ENCODE assay signal across 9 cellular contexts in the genomic region with DNA sequence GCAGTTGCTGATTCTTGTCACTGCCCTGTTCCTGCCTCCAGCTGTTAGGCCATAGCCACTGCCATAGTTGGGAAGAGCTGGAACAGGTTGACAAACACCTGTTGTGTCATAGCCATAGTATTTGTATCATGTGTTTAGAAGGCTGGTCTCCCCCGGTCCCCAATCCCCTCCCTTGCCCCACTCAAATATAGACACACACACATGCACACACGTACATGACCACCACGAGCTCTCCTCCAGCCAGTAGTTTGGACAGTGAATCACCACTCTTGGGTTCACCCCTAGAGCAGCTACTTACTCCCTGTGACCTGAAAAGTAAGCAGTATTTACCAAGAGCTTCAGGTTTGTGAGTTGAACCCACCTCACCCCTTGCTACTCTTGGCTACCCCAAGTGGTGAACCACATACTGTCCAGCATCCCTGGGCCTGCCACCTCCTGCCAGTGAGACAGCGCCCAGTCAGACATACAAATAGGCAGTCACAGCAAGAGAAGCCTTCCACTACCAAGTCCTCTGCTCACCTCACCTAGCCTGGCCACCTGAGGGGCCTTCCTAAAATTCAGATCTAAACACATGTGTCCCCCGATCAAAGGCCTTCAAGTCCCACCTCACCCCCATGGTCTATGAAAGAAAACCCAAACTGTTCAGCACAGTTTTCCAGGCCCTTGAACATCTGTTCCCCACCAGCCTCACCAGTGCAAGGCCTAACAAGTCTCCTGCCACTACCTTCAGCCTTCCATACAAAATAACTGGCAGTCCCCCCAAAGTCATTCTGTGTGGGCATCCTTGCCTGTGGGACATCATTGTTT. TPM values are rescaled to one million over a fixed set of nuclear protein-coding genes. Genes with fewer than 3 reads are reported as not detected.
DNase-seq lines count a peak whose midpoint lies in the region; ATAC-seq and TF ChIP-seq lines count a peak whose summit lies in the region.
"Had no signal": no experiment of that assay in that cellular context is flagged by ENCODE, and none has a peak within 500 bp of the region (broad histone marks: within the 10 kb centered on the region; RNA-seq: fewer than 3 reads in every experiment).

No MANE protein-coding gene starts in this region.

- H4K8ac ChIP-seq in H9 (replicated peaks; ENCODE audit: insufficient read length, low read depth, low read length): no peak overlapping the region

- H3K79me2 ChIP-seq in H9 (ENCODE audit: insufficient read depth, low read length): no peaks in the 10 kb centered on the region

- WGBS in H9 (ENCODE audit: extremely low coverage, insufficient read length, low lambda C conversion rate): no CpG with 5 or more reads among the region's 5 CpGs
- WGBS in right cardiac atrium: 91% methylated on average over 5 of the region's 5 CpGs

- H3K27me3 Mint-ChIP-seq in H9 (ENCODE audit: low read depth): no peaks in the 10 kb centered on the region
- no peaks in the 10 kb centered on the region for H3K27me3 Mint-ChIP-seq in activated CD8-positive, alpha-beta T cell treated with anti-CD3 and anti-CD28 coated beads, Interleukin-2, amount 10 ng/mL, durations not matched to agents 7 days and 5 days (ENCODE audit: low read depth)
- H3K27me3 Mint-ChIP-seq in stimulated activated naive B cell treated with anti-CD40 and anti-IgM and Interleukin-4, amounts not matched to agents 10 μg/mL and 1 μg/mL and 100 μg/mL, for 72 hours: no peaks in the 10 kb centered on the region

- H2AFZ ChIP-seq in H9 (ENCODE audit: low read length): no peak overlapping the region

- H3K27me3 ChIP-seq in H9 (ENCODE audit: insufficient read depth, low read length) (no peaks in the 10 kb centered on the region), right cardiac atrium (ENCODE audit: control insufficient read depth, insufficient read depth) (no peaks in the 10 kb centered on the region)

- no peak overlapping the region for H3K4me2 ChIP-seq in H9 (ENCODE audit: insufficient read depth, insufficient read length, low read length)

- no peak overlapping the region for H2BK5ac ChIP-seq in H9 (ENCODE audit: insufficient read length, low read length)

- no peak overlapping the region for H2BK120ac ChIP-seq in H9 (ENCODE audit: low read depth, low read length, poor library complexity, severe bottlenecking)

- H3K4me1 ChIP-seq in H9 (ENCODE audit: insufficient read depth, low read length): no peaks in the 10 kb centered on the region
- H3K4me1 ChIP-seq in right cardiac atrium (ENCODE audit: control insufficient read depth, insufficient read depth, low read length): peaks cover 10% of the 10 kb centered on the region

- H3K9me3 ChIP-seq in H9 (ENCODE audit: control insufficient read depth, low read depth, low read length) (no peaks in the 10 kb centered on the region), right cardiac atrium (ENCODE audit: control insufficient read depth, low read length) (no peaks in the 10 kb centered on the region)

- DNase-seq in H9: no peak
- no peak for DNase-seq in activated CD8-positive, alpha-beta T cell treated with anti-CD3 and anti-CD28 coated beads, Interleukin-2, amount 10 ng/mL, durations not matched to agents 7 days and 5 days
- DNase-seq in right cardiac atrium: peak in 2 of 3 donors; percentile 23 to 47
- no peak for DNase-seq in stimulated activated naive B cell treated with anti-CD40 and anti-IgM and Interleukin-4, amounts not matched to agents 10 μg/mL and 1 μg/mL and 100 μg/mL, for 72 hours
- DNase-seq in A172 (ENCODE audit: low spot score): no peak
- DNase-seq in stimulated activated CD4-positive, alpha-beta T cell treated with anti-CD3 and anti-CD28 coated beads, Interleukin-12 subunit alpha, Interleukin-12 subunit beta, amount 100 ng/mL, for 4 hours: no peak
- no peak for DNase-seq in EL
- DNase-seq: NCI-H1436 treated with DMSO at 0.1 percent for 48 hours had no signal

- H3K4ac ChIP-seq in H9 (ENCODE audit: low read depth, low read length): no peak overlapping the region

- no peak overlapping the region for H2AK5ac ChIP-seq in H9 (ENCODE audit: insufficient read length, low read length)

- no peak for TF ChIP-seq CTCF in H9 (conservative IDR thresholded peaks at IDR 0.05)

- H3K18ac ChIP-seq in H9 (ENCODE audit: insufficient read length, low read depth, low read length): no peak overlapping the region

- no peak overlapping the region for H3K4me3 ChIP-seq in right cardiac atrium (ENCODE audit: low read length)

- H3K27ac ChIP-seq in H9 (ENCODE audit: insufficient read length, low read depth, low read length): no peak overlapping the region
- peak overlapping the region; percentile 89 for H3K27ac ChIP-seq in right cardiac atrium (ENCODE audit: low read length)

- no peak overlapping the region for H3K23ac ChIP-seq in H9 (ENCODE audit: insufficient read length, low read depth, low read length)

- H3K27ac Mint-ChIP-seq in H9: peak overlapping the region; percentile 16 to 67 (median 57); a peak in 5 of 7 replicates
- H3K27ac Mint-ChIP-seq in activated CD8-positive, alpha-beta T cell treated with anti-CD3 and anti-CD28 coated beads, Interleukin-2, amount 10 ng/mL, durations not matched to agents 7 days and 5 days: peak overlapping the region; percentile 84
- H3K27ac Mint-ChIP-seq in stimulated activated naive B cell treated with anti-CD40 and anti-IgM and Interleukin-4, amounts not matched to agents 10 μg/mL and 1 μg/mL and 100 μg/mL, for 72 hours: peak overlapping the region; percentile 95

- H3K14ac ChIP-seq in H9 (ENCODE audit: insufficient read depth, low read length): no peak overlapping the region

- CTCF ChIA-PET in activated CD8-positive, alpha-beta T cell treated with anti-CD3 and anti-CD28 coated beads, Interleukin-2, amount 10 ng/mL, durations not matched to agents 7 days and 5 days (lab: Charles Lee): interaction anchor here (0.8 to 3.0 kb wide), 17 partner anchors 9 to 199 kb away, joined by 3 to 34 read pairs (median 4); a partner anchor contains a TSS

- intact Hi-C loops in right cardiac atrium (cut with DNase I): no loop called here

- H3K36me3 Mint-ChIP-seq in H9 (ENCODE audit: insufficient read depth in 1 of 3, low read depth in 3 of 3): peaks cover 0 to 2% (median 2%) of the 10 kb centered on the region in 3 experiments; a peak in 3 of 7 replicates
- H3K36me3 Mint-ChIP-seq in activated CD8-positive, alpha-beta T cell treated with anti-CD3 and anti-CD28 coated beads, Interleukin-2, amount 10 ng/mL, durations not matched to agents 7 days and 5 days (ENCODE audit: low read depth): peaks cover 27% of the 10 kb centered on the region
- peaks cover 39 to 43% of the 10 kb centered on the region in 2 donors for H3K36me3 Mint-ChIP-seq in stimulated activated naive B cell treated with anti-CD40 and anti-IgM and Interleukin-4, amounts not matched to agents 10 μg/mL and 1 μg/mL and 100 μg/mL, for 72 hours

- H4K91ac ChIP-seq in H9 (ENCODE audit: insufficient read length, low read depth, low read length): no peak overlapping the region

- no peak overlapping the region for H2BK12ac ChIP-seq in H9 (ENCODE audit: insufficient read length, low read depth, low read length)

- no peak overlapping the region for H3T11ph ChIP-seq in H9 (ENCODE audit: low read length)

- H3K56ac ChIP-seq in H9 (ENCODE audit: insufficient read length, low read depth, low read length): no peak overlapping the region

- H3K4me1 Mint-ChIP-seq in H9: peaks cover 12 to 16% of the 10 kb centered on the region in 2 experiments
- H3K4me1 Mint-ChIP-seq in activated CD8-positive, alpha-beta T cell treated with anti-CD3 and anti-CD28 coated beads, Interleukin-2, amount 10 ng/mL, durations not matched to agents 7 days and 5 days (ENCODE audit: low read depth): peaks cover 61% of the 10 kb centered on the region
- H3K4me1 Mint-ChIP-seq in stimulated activated naive B cell treated with anti-CD40 and anti-IgM and Interleukin-4, amounts not matched to agents 10 μg/mL and 1 μg/mL and 100 μg/mL, for 72 hours: peaks cover 43 to 78% of the 10 kb centered on the region in 2 donors

- H3K79me1 ChIP-seq in H9 (ENCODE audit: insufficient read depth, low read depth, low read length, poor library complexity, severe bottlenecking): no peaks in the 10 kb centered on the region

- ATAC-seq in activated CD8-positive, alpha-beta T cell treated with anti-CD3 and anti-CD28 coated beads, Interleukin-2, amount 10 ng/mL, durations not matched to agents 7 days and 5 days: peak; percentile 23
- no peak for ATAC-seq in right cardiac atrium
- peak; percentile 52 to 65 for ATAC-seq in stimulated activated naive B cell treated with anti-CD40 and anti-IgM and Interleukin-4, amounts not matched to agents 10 μg/mL and 1 μg/mL and 100 μg/mL, for 72 hours (replicated peaks)
- ATAC-seq in HG03175 (IDR thresholded peaks at IDR 0.05; ENCODE audit: unreplicated experiment): no peak

- POLR2A ChIA-PET in activated CD8-positive, alpha-beta T cell treated with anti-CD3 and anti-CD28 coated beads, Interleukin-2, amount 10 ng/mL, durations not matched to agents 7 days and 5 days (lab: Charles Lee): interaction anchor here (0.7 to 3.4 kb wide), 18 partner anchors 7 to 199 kb away, joined by 3 to 42 read pairs (median 6); a partner anchor contains a TSS

- no peaks in the 10 kb centered on the region; a peak in 1 of 5 replicates for H3K9me3 Mint-ChIP-seq in H9
- H3K9me3 Mint-ChIP-seq in activated CD8-positive, alpha-beta T cell treated with anti-CD3 and anti-CD28 coated beads, Interleukin-2, amount 10 ng/mL, durations not matched to agents 7 days and 5 days (ENCODE audit: insufficient read depth): peaks cover 4% of the 10 kb centered on the region
- peaks cover 3 to 10% of the 10 kb centered on the region in 2 donors for H3K9me3 Mint-ChIP-seq in stimulated activated naive B cell treated with anti-CD40 and anti-IgM and Interleukin-4, amounts not matched to agents 10 μg/mL and 1 μg/mL and 100 μg/mL, for 72 hours

- no peak overlapping the region; a peak in 1 of 5 replicates for H3K4me3 Mint-ChIP-seq in H9
- peak overlapping the region; percentile 70 for H3K4me3 Mint-ChIP-seq in activated CD8-positive, alpha-beta T cell treated with anti-CD3 and anti-CD28 coated beads, Interleukin-2, amount 10 ng/mL, durations not matched to agents 7 days and 5 days
- H3K4me3 Mint-ChIP-seq in stimulated activated naive B cell treated with anti-CD40 and anti-IgM and Interleukin-4, amounts not matched to agents 10 μg/mL and 1 μg/mL and 100 μg/mL, for 72 hours: peak overlapping the region; percentile 87 to 94

- H2BK15ac ChIP-seq in H9 (ENCODE audit: low read depth, low read length): no peak overlapping the region

- H4K5ac ChIP-seq in H9 (ENCODE audit: insufficient read length, low read depth, low read length): no peak overlapping the region

- H2BK20ac ChIP-seq in H9 (ENCODE audit: low read depth, low read length, poor library complexity, severe bottlenecking): no peak overlapping the region

- peaks cover under 1% of the 10 kb centered on the region for H3K23me2 ChIP-seq in H9 (ENCODE audit: insufficient read length, low read depth, low read length, poor library complexity, severe bottlenecking)

- H3K9ac ChIP-seq in H9 (ENCODE audit: extremely low read depth, insufficient read length, low read length): no peak overlapping the region

- no peaks in the 10 kb centered on the region for H4K20me1 ChIP-seq in H9 (ENCODE audit: control insufficient read depth, insufficient read depth, insufficient read length)

RNA-seq across cellular contexts. Expression of a gene that starts 7.1 kb away (rescaled TPM):
- total RNA-seq in H9 (2021): 457 and 465 TPM in 2 replicates
- total RNA-seq in activated CD8-positive, alpha-beta T cell treated with anti-CD3 and anti-CD28 coated beads, Interleukin-2, amount 10 ng/mL, durations not matched to agents 7 days and 5 days: 100 to 1,000 TPM; 516 to 518 TPM
- 100 to 1,000 TPM; 233 to 259 (median 239) TPM for total RNA-seq in right cardiac atrium
- 280 TPM for polyA plus RNA-seq in right cardiac atrium
- 24.3 and 26.3 TPM in 2 replicates for total RNA-seq in A172 (2014; rRNA removed; shearing (Covaris generic))

Comparison
In these comparisons a context has a peak if more than half of its experiments do, and no peak if none do; other contexts are left out.
1. DNase-seq: peak in right cardiac atrium (2 of 3); none in H9 (single experiment), activated CD8-positive, alpha-beta T cell treated with anti-CD3 and anti-CD28 coated beads, Interleukin-2, amount 10 ng/mL, durations not matched to agents 7 days and 5 days (single experiment), stimulated activated naive B cell treated with anti-CD40 and anti-IgM and Interleukin-4, amounts not matched to agents 10 μg/mL and 1 μg/mL and 100 μg/mL, for 72 hours (single experiment), A172 (single experiment), stimulated activated CD4-positive, alpha-beta T cell treated with anti-CD3 and anti-CD28 coated beads, Interleukin-12 subunit alpha, Interleukin-12 subunit beta, amount 100 ng/mL, for 4 hours (single experiment) and EL (single experiment).
2. H3K4me3 Mint-ChIP-seq: peak in activated CD8-positive, alpha-beta T cell treated with anti-CD3 and anti-CD28 coated beads, Interleukin-2, amount 10 ng/mL, durations not matched to agents 7 days and 5 days (single experiment) and stimulated activated naive B cell treated with anti-CD40 and anti-IgM and Interleukin-4, amounts not matched to agents 10 μg/mL and 1 μg/mL and 100 μg/mL, for 72 hours (2 of 2); none in H9 (0 of 2).
3. ATAC-seq: peak in activated CD8-positive, alpha-beta T cell treated with anti-CD3 and anti-CD28 coated beads, Interleukin-2, amount 10 ng/mL, durations not matched to agents 7 days and 5 days (single experiment) and stimulated activated naive B cell treated with anti-CD40 and anti-IgM and Interleukin-4, amounts not matched to agents 10 μg/mL and 1 μg/mL and 100 μg/mL, for 72 hours (2 of 2); none in right cardiac atrium (0 of 2) and HG03175 (single experiment).
4. Peak in every context shown above with its lines, with median percentiles within 50 percentile points of each other: H3K27ac Mint-ChIP-seq.